8 cellular contexts compared by ENCODE assay signal in the genomic region with DNA sequence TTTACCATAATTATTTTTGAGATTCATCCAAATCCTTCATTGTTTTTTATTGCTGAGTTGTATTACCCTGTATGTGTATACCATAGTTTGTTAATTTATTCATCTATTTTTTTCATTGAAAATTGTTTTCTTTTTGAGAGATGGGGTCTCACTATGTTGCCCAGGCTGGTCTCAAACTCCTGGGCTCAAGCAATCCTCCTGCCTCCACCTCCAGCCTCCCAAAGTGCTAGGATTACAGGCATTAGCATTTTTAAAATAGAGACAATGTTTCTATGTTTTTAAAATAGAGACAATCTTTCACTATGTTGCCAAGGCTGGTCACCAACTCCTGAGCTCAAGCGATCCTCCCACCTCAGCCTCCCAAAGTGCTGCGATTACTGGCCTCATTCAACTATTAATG. TPM values are rescaled to one million over a fixed set of nuclear protein-coding genes. Genes with fewer than 3 reads are reported as not detected.
"Had no signal": no experiment of that assay in that cellular context is flagged by ENCODE, and none has a peak within 500 bp of the region (broad histone marks: within the 10 kb centered on the region; RNA-seq: fewer than 3 reads in every experiment).

No MANE protein-coding gene starts in this region.

- DNase-seq: IMR-90, KBM-7, KG1 had no signal

- H3K27ac ChIP-seq: HL-60 had no signal

- ATAC-seq: HepG2 had no signal

- H3K36me3 Mint-ChIP-seq: IgD-negative memory B cell had no signal

- FAIRE-seq: HepG2, HTR-8/SVneo had no signal

- H3K9me3 Mint-ChIP-seq: IgD-negative memory B cell had no signal

RNA-seq across cellular contexts. Expression of a gene that starts 1.6 kb away (rescaled TPM):
- total RNA-seq: HT1080 had no signal
